Comparison of ENCODE assay signal across 8 cellular contexts in genomic region chr20:13221673-13222318, GRCh38. TPM values are rescaled to one million over a fixed set of nuclear protein-coding genes. Genes with fewer than 3 reads are reported as not detected.
DNase-seq lines count a peak whose midpoint lies in the region; ATAC-seq and TF ChIP-seq lines count a peak whose summit lies in the region.

No MANE protein-coding gene starts in this region.

- intact Hi-C loops in Right ventricle myocardium inferior (cut with DNase I) (loop anchor here (2.0 kb wide), 2 partner anchors 41 to 49 kb away; no protein-coding TSS in a partner anchor), cardiac septum (cut with DNase I) (loop anchor here (2.0 kb wide), 1 partner anchor 49 kb away; no protein-coding TSS in a partner anchor)

- H3K4me3 ChIP-seq in muscle layer of colon (ENCODE audit: low read depth in 1 of 2, low read length in 2 of 2), result peak overlapping the region; percentile 50 to 57

- H3K4me1 Mint-ChIP-seq in stimulated activated memory B cell treated with anti-CD40 and anti-IgM and Interleukin-4, amounts not matched to agents 10 μg/mL and 1 μg/mL and 100 μg/mL, for 72 hours, result peaks cover 5% of the 10 kb centered on the region

- peak overlapping the region; percentile 34 for H3K4me3 Mint-ChIP-seq in stimulated activated memory B cell treated with anti-CD40 and anti-IgM and Interleukin-4, amounts not matched to agents 10 μg/mL and 1 μg/mL and 100 μg/mL, for 72 hours

- no peaks in the 10 kb centered on the region for H3K36me3 ChIP-seq in muscle layer of colon (ENCODE audit: insufficient read depth, low read length)

- no peak overlapping the region for H3K27ac Mint-ChIP-seq in stimulated activated memory B cell treated with anti-CD40 and anti-IgM and Interleukin-4, amounts not matched to agents 10 μg/mL and 1 μg/mL and 100 μg/mL, for 72 hours

- no peaks in the 10 kb centered on the region for H3K36me3 Mint-ChIP-seq in stimulated activated memory B cell treated with anti-CD40 and anti-IgM and Interleukin-4, amounts not matched to agents 10 μg/mL and 1 μg/mL and 100 μg/mL, for 72 hours

- H3K9me3 ChIP-seq in muscle layer of colon (ENCODE audit: low read length), result no peaks in the 10 kb centered on the region

- H3K4me1 ChIP-seq in muscle layer of colon (ENCODE audit: insufficient read depth, low read length), result peaks cover 12% of the 10 kb centered on the region

- no peak overlapping the region for H3K27ac ChIP-seq in muscle layer of colon (ENCODE audit: low read depth, low read length)

- ATAC-seq in Right ventricle myocardium inferior (no peak), HG02970 (IDR thresholded peaks at IDR 0.05; ENCODE audit: low FRiP score, unreplicated experiment) (peak; percentile 74)
- peak; percentile 55 for ATAC-seq in stimulated activated memory B cell treated with anti-CD40 and anti-IgM and Interleukin-4, amounts not matched to agents 10 μg/mL and 1 μg/mL and 100 μg/mL, for 72 hours

- peaks cover 9 to 22% of the 10 kb centered on the region in 2 donors for H3K27me3 ChIP-seq in muscle layer of colon (ENCODE audit: control insufficient read depth in 1 of 2, insufficient read depth in 2 of 2, low read length in 2 of 2)

- TF ChIP-seq POLR2A in erythroblast (IDR thresholded peaks at IDR 0.05; ENCODE audit: low read length), result no peak

- H3K9ac ChIP-seq in muscle layer of colon (ENCODE audit: low read length), result no peak overlapping the region

- peaks cover 6% of the 10 kb centered on the region for H3K9me3 Mint-ChIP-seq in stimulated activated memory B cell treated with anti-CD40 and anti-IgM and Interleukin-4, amounts not matched to agents 10 μg/mL and 1 μg/mL and 100 μg/mL, for 72 hours

- H3K27me3 Mint-ChIP-seq in stimulated activated memory B cell treated with anti-CD40 and anti-IgM and Interleukin-4, amounts not matched to agents 10 μg/mL and 1 μg/mL and 100 μg/mL, for 72 hours, result peaks cover 43% of the 10 kb centered on the region

- DNase-seq in Right ventricle myocardium inferior (ENCODE audit: missing footprints) (peak; percentile 74), cardiac septum (ENCODE audit: low spot score) (no peak), NCI-H226 (peak; percentile 23), erythroblast (lab: John Stamatoyannopoulos, UW) (peak; percentile 1 to 20)
- DNase-seq in activated CD8-positive, alpha-beta memory T cell treated with anti-CD3 and anti-CD28 coated beads, Interleukin-2, amount 50 U/mL, for 4 hours, result peak; percentile 65

RNA-seq across cellular contexts. Expression of gene ISM1, which starts 0.7 kb away (rescaled TPM):
- 1.2 TPM for total RNA-seq in Right ventricle myocardium inferior
- total RNA-seq in cardiac septum, result 1.0 TPM
